ENCODE assay signal across 27 cellular contexts in genomic region chr4:95585016-95585695, GRCh38. TPM values are rescaled to one million over a fixed set of nuclear protein-coding genes. Genes with fewer than 3 reads are reported as not detected.
DNase-seq lines count a peak whose midpoint lies in the region; FAIRE-seq and TF ChIP-seq lines count a peak whose summit lies in the region.
"Had no signal": no experiment of that assay in that cellular context is flagged by ENCODE, and none has a peak within 500 bp of the region (broad histone marks: within the 10 kb centered on the region; RNA-seq: fewer than 3 reads in every experiment).

No MANE protein-coding gene starts in this region.

- CTCF ChIA-PET in MCF 10A (lab: Yijun Ruan, JAX) = no interaction called here

- H3K27me3 Mint-ChIP-seq in MCF 10A (ENCODE audit: insufficient read depth, unreplicated experiment) = no peaks in the 10 kb centered on the region
- H3K27me3 Mint-ChIP-seq: CD4-positive, alpha-beta T cell had no signal

- H3K27ac ChIP-seq in breast epithelium (no peak overlapping the region), epithelial cell of prostate (no peak overlapping the region)
- H3K27ac ChIP-seq: esophagus squamous epithelium, suprapubic skin, upper lobe of left lung had no signal

- TF ChIP-seq POLR2A in breast epithelium (IDR thresholded peaks at IDR 0.05) = no peak

- peaks cover 6% of the 10 kb centered on the region for H3K4me1 Mint-ChIP-seq in MCF 10A (ENCODE audit: insufficient read depth, unreplicated experiment)
- H3K4me1 Mint-ChIP-seq: nephron progenitor cell; stimulated activated effector memory CD8-positive, alpha-beta T cell treated with anti-CD3 and anti-CD28 coated beads, Interleukin-12 subunit alpha, Interleukin-12 subunit beta, amount 100 ng/mL, for 72 hours; T-helper 17 cell had no signal

- TF ChIP-seq CTCF in MCF 10A (IDR thresholded peaks at IDR 0.05; ENCODE audit: unreplicated experiment) (no peak), breast epithelium (IDR thresholded peaks at IDR 0.05) (no peak), foreskin fibroblast (IDR thresholded peaks at IDR 0.05; ENCODE audit: low read depth, low read length) (no peak)

- H3K36me3 Mint-ChIP-seq in MCF 10A (ENCODE audit: insufficient read depth, unreplicated experiment) = no peaks in the 10 kb centered on the region
- H3K36me3 Mint-ChIP-seq: stimulated activated effector memory CD8-positive, alpha-beta T cell treated with anti-CD3 and anti-CD28 coated beads, Interleukin-12 subunit alpha, Interleukin-12 subunit beta, amount 100 ng/mL, for 72 hours had no signal

- H3K4me3 ChIP-seq in breast epithelium = no peak overlapping the region
- no peak overlapping the region for H3K4me3 ChIP-seq in foreskin fibroblast (ENCODE audit: low read depth in 1 of 2, low read length in 2 of 2)
- H3K4me3 ChIP-seq: esophagus squamous epithelium, suprapubic skin, upper lobe of left lung had no signal

- H3K4me3 Mint-ChIP-seq in MCF 10A (ENCODE audit: unreplicated experiment) = no peak overlapping the region
- H3K4me3 Mint-ChIP-seq: CD4-positive, alpha-beta T cell; nephron progenitor cell; stimulated activated effector memory CD8-positive, alpha-beta T cell treated with anti-CD3 and anti-CD28 coated beads, Interleukin-12 subunit alpha, Interleukin-12 subunit beta, amount 100 ng/mL, for 72 hours; T-helper 17 cell had no signal

- H3K4me1 ChIP-seq in breast epithelium = no peaks in the 10 kb centered on the region
- H3K4me1 ChIP-seq: esophagus squamous epithelium, suprapubic skin, upper lobe of left lung had no signal

- POLR2A ChIA-PET in MCF 10A (lab: Yijun Ruan, JAX) = no interaction called here

- no peaks in the 10 kb centered on the region for H3K9me3 Mint-ChIP-seq in MCF 10A (ENCODE audit: unreplicated experiment)
- H3K9me3 Mint-ChIP-seq: nephron progenitor cell had no signal

- no peak overlapping the region for H3K27ac Mint-ChIP-seq in MCF 10A (ENCODE audit: low read depth, unreplicated experiment)
- H3K27ac Mint-ChIP-seq: CD4-positive, alpha-beta T cell; nephron progenitor cell; stimulated activated effector memory CD8-positive, alpha-beta T cell treated with anti-CD3 and anti-CD28 coated beads, Interleukin-12 subunit alpha, Interleukin-12 subunit beta, amount 100 ng/mL, for 72 hours; T-helper 17 cell had no signal

- H3K36me3 ChIP-seq in breast epithelium = no peaks in the 10 kb centered on the region
- H3K36me3 ChIP-seq: esophagus squamous epithelium, suprapubic skin, upper lobe of left lung had no signal

- H3K27me3 ChIP-seq in breast epithelium = no peaks in the 10 kb centered on the region
- H3K27me3 ChIP-seq: esophagus squamous epithelium, suprapubic skin, upper lobe of left lung had no signal

- intact Hi-C loops in MCF 10A (cut with micrococcal nuclease) (no loop called here), breast epithelium (cut with DNase I; ENCODE audit: low total_unique reads) (no loop called here)

- H3K9me3 ChIP-seq in breast epithelium = peaks cover 0 to 2% of the 10 kb centered on the region in 2 donors
- H3K9me3 ChIP-seq: esophagus squamous epithelium, suprapubic skin, upper lobe of left lung had no signal

- FAIRE-seq in RCC 7860 (lab: Jason Lieb, UNC) = peak; percentile 92
- FAIRE-seq: GM18507, GM19239, TTC549 had no signal

- BruUV-seq in MCF 10A (replicated peaks; lab: Mats Ljungman, UMichigan) = no TSS peak

- DNase-seq in MCF 10A (ENCODE audit: unreplicated experiment) = peak; percentile 33
- DNase-seq in breast epithelium (ENCODE audit: low spot score in 2 of 2) = no peak
- DNase-seq in RCC 7860 (ENCODE audit: low spot score) = peak; percentile 56
- peak; percentile 31 for DNase-seq in epithelial cell of prostate (ENCODE audit: low read depth, low spot score)
- no peak for DNase-seq in HuH-7 (ENCODE audit: low spot score)
- DNase-seq in stimulated activated CD4-positive, alpha-beta T cell treated with anti-CD3 and anti-CD28 coated beads, Interleukin-2, amount 100 ng/mL, for 24 hours = no peak
- DNase-seq in foreskin fibroblast = no peak
- no peak for DNase-seq in HUDEP-2 (lab: John Stamatoyannopoulos, UW; ENCODE audit: unreplicated experiment in 76 of 76)
- DNase-seq: activated T-cell treated with anti-CD3 and anti-CD28 coated beads, Interleukin-2, amount 50 U/mL, for 48 hours; CD4-positive, alpha-beta T cell; cerebellar nuclear complex; esophagus squamous epithelium; mesenchymal stem cell; NCI-H1092; NCI-H187; NCI-H2171; NCI-H510A treated with DMSO at 0.1 percent for 48 hours; nephron progenitor cell; T-helper 17 cell; upper lobe of left lung had no signal

RNA-seq across cellular contexts. Expression of gene UNC5C, which starts 36.4 kb away (rescaled TPM):
- total RNA-seq in MCF 10A (2022) = not detected in 2 replicates
- total RNA-seq in breast epithelium = 10 to 100 TPM in 1 of 3 donors, 1 to 10 TPM in 2; 6.2 to 20.9 (median 6.2) TPM
- total RNA-seq: CD4-positive, alpha-beta T cell; Daoy; dermis microvascular lymphatic vessel endothelial cell had no signal

Comparison
In these comparisons a context has a peak if more than half of its experiments do, and no peak if none do; other contexts are left out.
1. DNase-seq: peak in MCF 10A (single experiment), RCC 7860 (single experiment) and epithelial cell of prostate (single experiment); none in breast epithelium (0 of 2), HuH-7 (single experiment), stimulated activated CD4-positive, alpha-beta T cell treated with anti-CD3 and anti-CD28 coated beads, Interleukin-2, amount 100 ng/mL, for 24 hours (0 of 2), foreskin fibroblast (0 of 2) and HUDEP-2 (0 of 76).